ENCODE assay signal across 8 cellular contexts in genomic region chr15:84816694-84817460, GRCh38. TPM values are rescaled to one million over a fixed set of nuclear protein-coding genes. Genes with fewer than 3 reads are reported as not detected.
DNase-seq lines count a peak whose midpoint lies in the region; ATAC-seq, FAIRE-seq and TF ChIP-seq lines count a peak whose summit lies in the region.

A gene with protein sequence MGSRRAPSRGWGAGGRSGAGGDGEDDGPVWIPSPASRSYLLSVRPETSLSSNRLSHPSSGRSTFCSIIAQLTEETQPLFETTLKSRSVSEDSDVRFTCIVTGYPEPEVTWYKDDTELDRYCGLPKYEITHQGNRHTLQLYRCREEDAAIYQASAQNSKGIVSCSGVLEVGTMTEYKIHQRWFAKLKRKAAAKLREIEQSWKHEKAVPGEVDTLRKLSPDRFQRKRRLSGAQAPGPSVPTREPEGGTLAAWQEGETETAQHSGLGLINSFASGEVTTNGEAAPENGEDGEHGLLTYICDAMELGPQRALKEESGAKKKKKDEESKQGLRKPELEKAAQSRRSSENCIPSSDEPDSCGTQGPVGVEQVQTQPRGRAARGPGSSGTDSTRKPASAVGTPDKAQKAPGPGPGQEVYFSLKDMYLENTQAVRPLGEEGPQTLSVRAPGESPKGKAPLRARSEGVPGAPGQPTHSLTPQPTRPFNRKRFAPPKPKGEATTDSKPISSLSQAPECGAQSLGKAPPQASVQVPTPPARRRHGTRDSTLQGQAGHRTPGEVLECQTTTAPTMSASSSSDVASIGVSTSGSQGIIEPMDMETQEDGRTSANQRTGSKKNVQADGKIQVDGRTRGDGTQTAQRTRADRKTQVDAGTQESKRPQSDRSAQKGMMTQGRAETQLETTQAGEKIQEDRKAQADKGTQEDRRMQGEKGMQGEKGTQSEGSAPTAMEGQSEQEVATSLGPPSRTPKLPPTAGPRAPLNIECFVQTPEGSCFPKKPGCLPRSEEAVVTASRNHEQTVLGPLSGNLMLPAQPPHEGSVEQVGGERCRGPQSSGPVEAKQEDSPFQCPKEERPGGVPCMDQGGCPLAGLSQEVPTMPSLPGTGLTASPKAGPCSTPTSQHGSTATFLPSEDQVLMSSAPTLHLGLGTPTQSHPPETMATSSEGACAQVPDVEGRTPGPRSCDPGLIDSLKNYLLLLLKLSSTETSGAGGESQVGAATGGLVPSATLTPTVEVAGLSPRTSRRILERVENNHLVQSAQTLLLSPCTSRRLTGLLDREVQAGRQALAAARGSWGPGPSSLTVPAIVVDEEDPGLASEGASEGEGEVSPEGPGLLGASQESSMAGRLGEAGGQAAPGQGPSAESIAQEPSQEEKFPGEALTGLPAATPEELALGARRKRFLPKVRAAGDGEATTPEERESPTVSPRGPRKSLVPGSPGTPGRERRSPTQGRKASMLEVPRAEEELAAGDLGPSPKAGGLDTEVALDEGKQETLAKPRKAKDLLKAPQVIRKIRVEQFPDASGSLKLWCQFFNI (N-terminal part only) (plus strand): TSS chr15:84817356. CDS start chr15:84817453, 97 bp downstream.

- H3K36me3 ChIP-seq in SJSA1, result no peaks in the 10 kb centered on the region
- no peaks in the 10 kb centered on the region; the same call in 1 of the 2 replicates for H3K36me3 ChIP-seq in BE2C

- ATAC-seq in Right ventricle myocardium superior (ENCODE audit: poor library complexity), result peak; percentile 71

- H3K4me1 ChIP-seq in SJSA1 (replicated peaks) (peaks cover 14% of the 10 kb centered on the region), BE2C (peaks cover 14% of the 10 kb centered on the region)

- H3K9me3 ChIP-seq in SJSA1 (replicated peaks), result no peaks in the 10 kb centered on the region
- H3K9me3 ChIP-seq in BE2C, result no peaks in the 10 kb centered on the region; the same call in 1 of the 2 replicates

- peaks cover 28% of the 10 kb centered on the region for H3K4me1 Mint-ChIP-seq in neural crest cell

- TF ChIP-seq POLR2A in GM12892 (IDR thresholded peaks at IDR 0.05; ENCODE audit: low read depth, low read length), result no peak

- peaks cover 18% of the 10 kb centered on the region for H3K27me3 Mint-ChIP-seq in neural crest cell (ENCODE audit: low read depth)

- intact Hi-C loops in Right ventricle myocardium superior (cut with DNase I), result loop anchor here (10.0 kb wide), 1 partner anchor 232 kb away; no protein-coding TSS in a partner anchor

- peak within 1 kb of the TSS; percentile 73 for H3K27ac ChIP-seq in 22Rv1
- H3K27ac ChIP-seq in SJSA1, result 0 out of 2 replicates have a peak within 1 kb of the TSS, but pooled peaks have one; percentile 2

- no peak for FAIRE-seq in GM12892 (lab: Jason Lieb, UNC)

- peak within 1 kb of the TSS; percentile 81 for H3K4me3 Mint-ChIP-seq in neural crest cell

- H3K4me3 ChIP-seq in SJSA1 (no peak within 1 kb of the TSS), BE2C (ENCODE audit: low read depth, low read length) (no peak within 1 kb of the TSS)

- H3K27ac Mint-ChIP-seq in neural crest cell (ENCODE audit: unreplicated experiment), result peak within 1 kb of the TSS; percentile 93

- H3K9me3 Mint-ChIP-seq in neural crest cell, result no peaks in the 10 kb centered on the region

- DNase-seq in SJSA1 (ENCODE audit: low read depth in 1 of 2, low spot score in 2 of 2) (no peak), Right ventricle myocardium superior (peak; percentile 83), neural crest cell (ENCODE audit: low read depth, low spot score) (peak; percentile 27), NCI-H510A (lab: John Stamatoyannopoulos, UW) (no peak), BE2C (no peak), HPDE6-E6E7 (ENCODE audit: extremely low spot score) (no peak), GM12892 (ENCODE audit: insufficient read length) (no peak)

- no peaks in the 10 kb centered on the region for H3K27me3 ChIP-seq in SJSA1 (replicated peaks)
- no peaks in the 10 kb centered on the region for H3K27me3 ChIP-seq in BE2C

- H3K36me3 Mint-ChIP-seq in neural crest cell (ENCODE audit: low read depth), result peaks cover 4% of the 10 kb centered on the region

- TF ChIP-seq CTCF in 22Rv1 (IDR thresholded peaks at IDR 0.05) (no peak), neural crest cell (conservative IDR thresholded peaks at IDR 0.05) (peak; percentile 13), BE2C (IDR thresholded peaks at IDR 0.05; ENCODE audit: low read depth, low read length) (no peak)

RNA-seq across cellular contexts. Expression of the gene that starts here (rescaled TPM):
- total RNA-seq in SJSA1 (2014; rRNA removed; shearing (Covaris generic)), result 0.03 TPM in 1 of 2 replicates, not detected in the other
- total RNA-seq in Right ventricle myocardium superior, result 114 TPM
- 3.3 and 4.4 TPM in 2 replicates for total RNA-seq in neural crest cell
- 0.93 TPM for polyA plus RNA-seq in BE2C (2012; ENCODE audit: insufficient read depth, insufficient read length, low read depth)
- polyA plus RNA-seq in GM12892 (2012; ENCODE audit: missing spikeins), result 0.04 TPM

Comparison
In these comparisons a context has a peak if more than half of its experiments do, and no peak if none do; other contexts are left out.
1. RNA of the gene that starts here (total RNA-seq): 114 TPM in Right ventricle myocardium superior (single experiment); 3.3 to 4.4 TPM in neural crest cell and 0.03 TPM in SJSA1; every median in the first group is over 10 times any median in the second.
2. DNase-seq: peak in Right ventricle myocardium superior (single experiment) and neural crest cell (single experiment); none in SJSA1 (0 of 2), NCI-H510A (single experiment), BE2C (single experiment), HPDE6-E6E7 (single experiment) and GM12892 (single experiment).